In the genomic region with DNA sequence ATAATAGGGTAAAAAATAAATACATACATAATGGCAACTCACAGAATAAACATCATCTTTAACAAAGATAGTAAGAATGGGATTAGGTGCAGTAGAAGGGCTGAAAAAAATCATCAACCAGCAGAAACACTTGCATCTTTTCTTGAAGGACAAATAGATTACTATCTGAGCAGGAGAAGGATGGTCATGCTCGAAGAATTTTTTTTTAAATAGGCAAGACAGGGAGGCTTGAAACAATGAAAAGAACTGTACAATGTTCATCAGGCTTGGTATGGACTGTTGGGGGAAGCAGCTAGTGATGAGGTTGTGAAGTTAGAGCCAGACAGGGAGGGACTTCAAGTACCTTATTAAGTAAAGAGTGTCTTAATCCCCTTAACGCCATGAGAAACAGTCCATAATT, we compare ENCODE assay signal across 17 cellular contexts.
"Had no signal": no experiment of that assay in that cellular context is flagged by ENCODE, and none has a peak within 500 bp of the region (broad histone marks: within the 10 kb centered on the region; RNA-seq: fewer than 3 reads in every experiment).

No MANE protein-coding gene starts in this region.

- H3K4me1 Mint-ChIP-seq: activated CD4-positive, alpha-beta T cell treated with anti-CD3 and anti-CD28 coated beads, Interleukin-2, amount 10 ng/mL, durations not matched to agents 24 days and 14 days; activated naive CD4-positive, alpha-beta T cell treated with anti-CD3 and anti-CD28 coated beads, Interleukin-2, amount 10 ng/mL, durations not matched to agents 7 days and 5 days had no signal

- H3K27ac Mint-ChIP-seq: activated CD4-positive, alpha-beta T cell treated with anti-CD3 and anti-CD28 coated beads, Interleukin-2, amount 10 ng/mL, durations not matched to agents 24 days and 14 days; activated naive CD4-positive, alpha-beta T cell treated with anti-CD3 and anti-CD28 coated beads, Interleukin-2, amount 10 ng/mL, durations not matched to agents 7 days and 5 days; dendritic cell treated with granulocyte-macrophage colony-stimulating factor and Interleukin-4, amounts not matched to agents 40 ng/mL and 50 ng/mL, for 4 days; mesothelial cell of epicardium had no signal

- H3K27ac ChIP-seq: cardiac muscle cell, lower lobe of right lung, sigmoid colon, tibial artery had no signal

- DNase-seq: activated CD4-positive, alpha-beta T cell treated with anti-CD3 and anti-CD28 coated beads, Interleukin-2, amount 10 ng/mL, durations not matched to agents 24 days and 14 days; activated CD8-positive, alpha-beta memory T cell treated with anti-CD3 and anti-CD28 coated beads, Interleukin-2, amount 50 U/mL, for 4 hours; activated effector memory CD4-positive, alpha-beta T cell treated with Interleukin-2 at 50 U/mL for 16 hours; activated naive CD4-positive, alpha-beta T cell treated with anti-CD3 and anti-CD28 coated beads, Interleukin-2, amount 10 ng/mL, durations not matched to agents 7 days and 5 days; activated T-cell treated with anti-CD3 and anti-CD28 coated beads, Interleukin-2, amount 50 U/mL, for 48 hours; effector CD8-positive, alpha-beta T cell; lower lobe of right lung; sigmoid colon; stimulated activated CD4-positive, alpha-beta T cell treated with anti-CD3 and anti-CD28 coated beads, Interleukin-2, amount 100 ng/mL, for 24 hours; stimulated activated naive CD8-positive, alpha-beta T cell treated with anti-CD3 and anti-CD28 coated beads, Interleukin-15, Interleukin-2, amounts not matched to agents 100 U/mL and 50 U/mL, for 24 hours; substantia nigra; T1000; tibial artery had no signal

- H3K9me3 Mint-ChIP-seq: activated naive CD4-positive, alpha-beta T cell treated with anti-CD3 and anti-CD28 coated beads, Interleukin-2, amount 10 ng/mL, durations not matched to agents 7 days and 5 days; dendritic cell treated with granulocyte-macrophage colony-stimulating factor and Interleukin-4, amounts not matched to agents 40 ng/mL and 50 ng/mL, for 4 days had no signal

- H3K36me3 Mint-ChIP-seq: activated naive CD4-positive, alpha-beta T cell treated with anti-CD3 and anti-CD28 coated beads, Interleukin-2, amount 10 ng/mL, durations not matched to agents 7 days and 5 days; mesothelial cell of epicardium had no signal

- H3K4me1 ChIP-seq: lower lobe of right lung had no signal

- H3K4me3 Mint-ChIP-seq: activated CD4-positive, alpha-beta T cell treated with anti-CD3 and anti-CD28 coated beads, Interleukin-2, amount 10 ng/mL, durations not matched to agents 24 days and 14 days; activated naive CD4-positive, alpha-beta T cell treated with anti-CD3 and anti-CD28 coated beads, Interleukin-2, amount 10 ng/mL, durations not matched to agents 7 days and 5 days; dendritic cell treated with granulocyte-macrophage colony-stimulating factor and Interleukin-4, amounts not matched to agents 40 ng/mL and 50 ng/mL, for 4 days; mesothelial cell of epicardium; nephron had no signal

- H3K9me3 ChIP-seq: lower lobe of right lung, tibial artery had no signal

- H3K36me3 ChIP-seq: cardiac muscle cell, lower lobe of right lung, sigmoid colon, tibial artery had no signal

- H3K27me3 Mint-ChIP-seq: activated CD4-positive, alpha-beta T cell treated with anti-CD3 and anti-CD28 coated beads, Interleukin-2, amount 10 ng/mL, durations not matched to agents 24 days and 14 days; activated naive CD4-positive, alpha-beta T cell treated with anti-CD3 and anti-CD28 coated beads, Interleukin-2, amount 10 ng/mL, durations not matched to agents 7 days and 5 days; dendritic cell treated with granulocyte-macrophage colony-stimulating factor and Interleukin-4, amounts not matched to agents 40 ng/mL and 50 ng/mL, for 4 days had no signal

- H3K27me3 ChIP-seq: cardiac muscle cell, sigmoid colon, tibial artery had no signal

- H3K4me3 ChIP-seq: cardiac muscle cell, lower lobe of right lung, sigmoid colon, tibial artery had no signal
